Comparison of ENCODE assay signal across 11 cellular contexts in the genomic region with DNA sequence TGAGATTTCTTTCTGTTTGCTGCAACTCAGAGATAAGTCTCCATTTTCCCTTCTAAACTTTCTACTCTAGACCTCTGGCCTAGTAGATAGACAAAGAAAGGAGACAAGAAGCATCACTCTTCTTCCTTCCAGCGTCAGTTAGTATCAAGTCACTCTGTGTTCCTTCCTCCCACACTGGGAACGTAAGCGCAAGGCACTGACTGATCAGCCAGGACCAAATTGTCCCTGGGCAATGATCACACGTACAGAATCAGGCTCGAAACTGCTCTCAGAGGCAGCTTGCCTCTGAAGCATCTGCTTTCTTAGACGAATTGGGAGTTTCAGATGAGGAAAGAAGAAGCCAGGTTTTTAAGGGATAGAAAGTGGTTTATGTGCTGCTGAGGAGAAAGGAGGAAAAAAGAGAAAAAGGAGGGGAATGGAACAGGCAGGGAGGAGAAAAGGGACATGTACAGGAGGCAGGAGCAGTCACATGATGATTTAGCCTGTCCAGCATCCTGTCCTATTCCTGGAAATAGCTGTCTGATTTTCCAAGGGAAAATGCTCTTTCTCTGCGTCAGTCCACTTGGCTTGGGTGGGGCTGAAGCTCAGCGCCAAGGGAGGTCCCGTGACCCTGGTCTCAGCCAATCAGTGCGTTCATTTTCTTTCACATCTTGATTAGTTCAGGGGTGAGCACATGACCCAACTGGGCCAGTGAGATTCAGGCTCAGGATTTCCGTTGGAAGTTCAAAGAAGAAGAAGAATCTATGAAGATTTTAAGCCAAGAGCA.
A peak's percentile ranks its signal among the peaks of the same experiment; 100 is the strongest.
DNase-seq lines count a peak whose midpoint lies in the region; ATAC-seq and TF ChIP-seq lines count a peak whose summit lies in the region.
"Had no signal": no experiment of that assay in that cellular context is flagged by ENCODE, and none has a peak within 500 bp of the region (broad histone marks: within the 10 kb centered on the region; RNA-seq: fewer than 3 reads in every experiment).

No MANE protein-coding gene starts in this region.

- intact Hi-C loops in esophagus squamous epithelium (cut with DNase I), result no loop called here

- peaks cover 21% of the 10 kb centered on the region for H3K4me1 Mint-ChIP-seq in mesothelial cell of epicardium
- no peaks in the 10 kb centered on the region for H3K4me1 Mint-ChIP-seq in activated T-helper 17 cell treated with anti-CD3 and anti-CD28 coated beads, Interleukin-2, amount 50 U/mL, for 72 hours
- H3K4me1 Mint-ChIP-seq: CD4-positive, CD25-positive, alpha-beta regulatory T cell had no signal

- H3K9me3 Mint-ChIP-seq in mesothelial cell of epicardium, result peaks cover 5% of the 10 kb centered on the region
- no peaks in the 10 kb centered on the region for H3K9me3 Mint-ChIP-seq in activated T-helper 17 cell treated with anti-CD3 and anti-CD28 coated beads, Interleukin-2, amount 50 U/mL, for 72 hours

- H3K36me3 ChIP-seq in esophagus squamous epithelium, result no peaks in the 10 kb centered on the region
- H3K36me3 ChIP-seq: neutrophil had no signal

- no peak overlapping the region for H3K4me3 Mint-ChIP-seq in mesothelial cell of epicardium
- no peak overlapping the region for H3K4me3 Mint-ChIP-seq in activated T-helper 17 cell treated with anti-CD3 and anti-CD28 coated beads, Interleukin-2, amount 50 U/mL, for 72 hours
- H3K4me3 Mint-ChIP-seq: CD4-positive, CD25-positive, alpha-beta regulatory T cell had no signal

- 74 to 77% methylated on average over 11 of the region's 11 CpGs for WGBS in esophagus squamous epithelium, 2 donors

- H3K4me3 ChIP-seq in esophagus squamous epithelium, result no peak overlapping the region

- no peaks in the 10 kb centered on the region for H3K27me3 Mint-ChIP-seq in mesothelial cell of epicardium (ENCODE audit: low read depth)
- H3K27me3 Mint-ChIP-seq in activated T-helper 17 cell treated with anti-CD3 and anti-CD28 coated beads, Interleukin-2, amount 50 U/mL, for 72 hours, result peaks cover 12% of the 10 kb centered on the region

- peak overlapping the region; percentile 35 for H3K27ac Mint-ChIP-seq in mesothelial cell of epicardium
- no peak overlapping the region for H3K27ac Mint-ChIP-seq in activated T-helper 17 cell treated with anti-CD3 and anti-CD28 coated beads, Interleukin-2, amount 50 U/mL, for 72 hours
- H3K27ac Mint-ChIP-seq: CD4-positive, CD25-positive, alpha-beta regulatory T cell had no signal

- H3K36me3 Mint-ChIP-seq in mesothelial cell of epicardium, result peaks cover 6% of the 10 kb centered on the region
- no peaks in the 10 kb centered on the region for H3K36me3 Mint-ChIP-seq in activated T-helper 17 cell treated with anti-CD3 and anti-CD28 coated beads, Interleukin-2, amount 50 U/mL, for 72 hours (ENCODE audit: low read depth)
- H3K36me3 Mint-ChIP-seq: CD4-positive, CD25-positive, alpha-beta regulatory T cell had no signal

- TF ChIP-seq CTCF in esophagus squamous epithelium (IDR thresholded peaks at IDR 0.05) (no peak), mesothelial cell of epicardium (IDR thresholded peaks at IDR 0.05; ENCODE audit: unreplicated experiment) (no peak)

- H3K9me3 ChIP-seq in esophagus squamous epithelium, result no peaks in the 10 kb centered on the region
- H3K9me3 ChIP-seq: neutrophil had no signal

- H3K4me1 ChIP-seq in esophagus squamous epithelium, result peaks cover 0 to under 1% (median 0%) of the 10 kb centered on the region in 3 donors

- ATAC-seq in activated T-helper 17 cell treated with anti-CD3 and anti-CD28 coated beads, Interleukin-2, amount 50 U/mL, for 72 hours (replicated peaks), result no peak
- ATAC-seq in GM19324 (IDR thresholded peaks at IDR 0.05; ENCODE audit: low FRiP score, unreplicated experiment), result no peak

- H3K27ac ChIP-seq in esophagus squamous epithelium, result peak overlapping the region in 3 of 4 donors; percentile 66 to 71 (median 69)
- H3K27ac ChIP-seq: neutrophil had no signal

- TF ChIP-seq POLR2A in esophagus squamous epithelium (IDR thresholded peaks at IDR 0.05), result no peak

- DNase-seq in NAMALWA (ENCODE audit: low spot score) (peak; percentile 1), esophagus squamous epithelium (lab: John Stamatoyannopoulos, UW) (no peak), mesothelial cell of epicardium (ENCODE audit: low spot score in 2 of 2, unreplicated experiment in 2 of 2) (no peak), stromal cell of bone marrow (ENCODE audit: low read depth) (peak; percentile 63), NCI-H510A treated with DMSO at 0.1 percent for 48 hours (lab: John Stamatoyannopoulos, UW) (no peak), A172 (ENCODE audit: low spot score) (no peak)
- DNase-seq: CD4-positive, CD25-positive, alpha-beta regulatory T cell; Kasumi-1 had no signal

- no peaks in the 10 kb centered on the region for H3K27me3 ChIP-seq in esophagus squamous epithelium
- H3K27me3 ChIP-seq: neutrophil had no signal

Comparison
In these comparisons a context has a peak if more than half of its experiments do, and no peak if none do; other contexts are left out.
1. DNase-seq: peak in NAMALWA (single experiment) and stromal cell of bone marrow (single experiment); none in esophagus squamous epithelium (single experiment), mesothelial cell of epicardium (0 of 2), NCI-H510A treated with DMSO at 0.1 percent for 48 hours (single experiment) and A172 (single experiment).